15 cellular contexts compared by ENCODE assay signal in genomic region chr1:52209429-52209828, GRCh38.
DNase-seq lines count a peak whose midpoint lies in the region; ATAC-seq and TF ChIP-seq lines count a peak whose summit lies in the region.
"Had no signal": no experiment of that assay in that cellular context is flagged by ENCODE, and none has a peak within 500 bp of the region (broad histone marks: within the 10 kb centered on the region; RNA-seq: fewer than 3 reads in every experiment).

No MANE protein-coding gene starts in this region.

- ATAC-seq in RWPE2 (ENCODE audit: low read depth), result peak; percentile 55; the same call in 2 of the 3 replicates
- peak; percentile 54 for ATAC-seq in stimulated activated effector memory CD8-positive, alpha-beta T cell treated with anti-CD3 and anti-CD28 coated beads, Interleukin-12 subunit alpha, Interleukin-12 subunit beta, amount 100 ng/mL, for 72 hours
- ATAC-seq in GM21576 (IDR thresholded peaks at IDR 0.05; ENCODE audit: unreplicated experiment), result no peak
- ATAC-seq: HepG2 had no signal

- no peaks in the 10 kb centered on the region for H3K9me3 ChIP-seq in RWPE2 (ENCODE audit: severe bottlenecking)

- peaks cover 16% of the 10 kb centered on the region for H3K4me1 ChIP-seq in RWPE2 (ENCODE audit: insufficient read depth, poor library complexity, severe bottlenecking)

- H3K27me3 ChIP-seq in RWPE2 (ENCODE audit: insufficient read depth, poor library complexity, severe bottlenecking), result no peaks in the 10 kb centered on the region

- TF ChIP-seq CTCF in RWPE2 (IDR thresholded peaks at IDR 0.05; ENCODE audit: poor library complexity, severe bottlenecking) (no peak), epithelial cell of esophagus (IDR thresholded peaks at IDR 0.05; ENCODE audit: insufficient read depth, low read depth, low read length, missing control alignments) (no peak)

- no peaks in the 10 kb centered on the region for H3K27me3 Mint-ChIP-seq in activated naive CD4-positive, alpha-beta T cell treated with anti-CD3 and anti-CD28 coated beads, Interleukin-2, amount 50 U/mL, for 24 hours
- H3K27me3 Mint-ChIP-seq: CD4-positive, alpha-beta T cell had no signal

- peak overlapping the region; percentile 12 for H3K4me3 Mint-ChIP-seq in activated naive CD4-positive, alpha-beta T cell treated with anti-CD3 and anti-CD28 coated beads, Interleukin-2, amount 50 U/mL, for 24 hours
- no peak overlapping the region for H3K4me3 Mint-ChIP-seq in stimulated activated effector memory CD8-positive, alpha-beta T cell treated with anti-CD3 and anti-CD28 coated beads, Interleukin-12 subunit alpha, Interleukin-12 subunit beta, amount 100 ng/mL, for 72 hours
- H3K4me3 Mint-ChIP-seq: B cell; CD4-positive, alpha-beta T cell; H9 had no signal

- H3K27ac Mint-ChIP-seq in activated naive CD4-positive, alpha-beta T cell treated with anti-CD3 and anti-CD28 coated beads, Interleukin-2, amount 50 U/mL, for 24 hours, result peak overlapping the region; percentile 87
- no peak overlapping the region for H3K27ac Mint-ChIP-seq in stimulated activated effector memory CD8-positive, alpha-beta T cell treated with anti-CD3 and anti-CD28 coated beads, Interleukin-12 subunit alpha, Interleukin-12 subunit beta, amount 100 ng/mL, for 72 hours
- H3K27ac Mint-ChIP-seq: B cell; CD4-positive, alpha-beta T cell; H9 had no signal

- peak overlapping the region; percentile 41 for H3K27ac ChIP-seq in RWPE2 (ENCODE audit: poor library complexity, severe bottlenecking)

- peaks cover 10% of the 10 kb centered on the region for H3K36me3 Mint-ChIP-seq in activated naive CD4-positive, alpha-beta T cell treated with anti-CD3 and anti-CD28 coated beads, Interleukin-2, amount 50 U/mL, for 24 hours
- no peaks in the 10 kb centered on the region for H3K36me3 Mint-ChIP-seq in stimulated activated effector memory CD8-positive, alpha-beta T cell treated with anti-CD3 and anti-CD28 coated beads, Interleukin-12 subunit alpha, Interleukin-12 subunit beta, amount 100 ng/mL, for 72 hours

- DNase-seq in activated naive CD4-positive, alpha-beta T cell treated with Interleukin-2 at 50 U/mL for 16 hours, result no peak
- no peak for DNase-seq in RWPE2 (ENCODE audit: low spot score)
- peak; percentile 96 for DNase-seq in epithelial cell of esophagus (ENCODE audit: low read depth)
- DNase-seq in stimulated activated effector memory CD8-positive, alpha-beta T cell treated with anti-CD3 and anti-CD28 coated beads, Interleukin-12 subunit alpha, Interleukin-12 subunit beta, amount 100 ng/mL, for 72 hours (ENCODE audit: low spot score in 2 of 2), result no peak
- DNase-seq in activated CD4-positive, alpha-beta T cell treated with anti-CD3 and anti-CD28 coated beads for 1 hour, result no peak
- DNase-seq: C1 segment of cervical spinal cord; Calu3; CD4-positive, alpha-beta T cell; DMS 273 treated with DMSO at 0.1 percent for 48 hours; GOT3; H9 had no signal

- no peaks in the 10 kb centered on the region for H3K36me3 ChIP-seq in RWPE2 (ENCODE audit: low read depth)

- peaks cover 6% of the 10 kb centered on the region for H3K9me3 Mint-ChIP-seq in activated naive CD4-positive, alpha-beta T cell treated with anti-CD3 and anti-CD28 coated beads, Interleukin-2, amount 50 U/mL, for 24 hours
- no peaks in the 10 kb centered on the region for H3K9me3 Mint-ChIP-seq in stimulated activated effector memory CD8-positive, alpha-beta T cell treated with anti-CD3 and anti-CD28 coated beads, Interleukin-12 subunit alpha, Interleukin-12 subunit beta, amount 100 ng/mL, for 72 hours
- H3K9me3 Mint-ChIP-seq: H9 had no signal

- H3K4me1 Mint-ChIP-seq in activated naive CD4-positive, alpha-beta T cell treated with anti-CD3 and anti-CD28 coated beads, Interleukin-2, amount 50 U/mL, for 24 hours, result peaks cover 36% of the 10 kb centered on the region
- H3K4me1 Mint-ChIP-seq in stimulated activated effector memory CD8-positive, alpha-beta T cell treated with anti-CD3 and anti-CD28 coated beads, Interleukin-12 subunit alpha, Interleukin-12 subunit beta, amount 100 ng/mL, for 72 hours, result peaks cover 8% of the 10 kb centered on the region
- H3K4me1 Mint-ChIP-seq: B cell, H9 had no signal

- no peak overlapping the region for H3K4me3 ChIP-seq in RWPE2 (ENCODE audit: severe bottlenecking)
- H3K4me3 ChIP-seq in epithelial cell of esophagus (ENCODE audit: low read length), result no peak overlapping the region
